ENCODE assay signal across 1 cellular context in genomic region chrX:18294893-18295292, GRCh38.
TF ChIP-seq lines count a peak whose summit lies in the region.

No MANE protein-coding gene starts in this region.

TF ChIP-seq in H1, 55 proteins besides CTCF, POLR2A, EP300 and RAD21:
- no peak for TF ChIP-seq CTBP2 (IDR thresholded peaks at IDR 0.05; ENCODE audit: borderline replicate concordance, insufficient read depth, insufficient read length, low read length)
